ENCODE assay signal across 14 cellular contexts in genomic region chr11:33307984-33308383, GRCh38. TPM values are rescaled to one million over a fixed set of nuclear protein-coding genes. Genes with fewer than 3 reads are reported as not detected.
DNase-seq lines count a peak whose midpoint lies in the region; TF ChIP-seq lines count a peak whose summit lies in the region.
"Had no signal": no experiment of that assay in that cellular context is flagged by ENCODE, and none has a peak within 500 bp of the region (broad histone marks: within the 10 kb centered on the region; RNA-seq: fewer than 3 reads in every experiment).

No MANE protein-coding gene starts in this region.

- no peak overlapping the region for H3K4me3 Mint-ChIP-seq in neural progenitor cell
- H3K4me3 Mint-ChIP-seq in activated CD4-positive, alpha-beta T cell treated with anti-CD3 and anti-CD28 coated beads, Interleukin-2, amount 10 ng/mL, durations not matched to agents 24 days and 14 days = no peak overlapping the region

- no peak overlapping the region for H3K27ac Mint-ChIP-seq in neural progenitor cell
- no peak overlapping the region for H3K27ac Mint-ChIP-seq in activated CD4-positive, alpha-beta T cell treated with anti-CD3 and anti-CD28 coated beads, Interleukin-2, amount 10 ng/mL, durations not matched to agents 24 days and 14 days

- H3K36me3 Mint-ChIP-seq in neural progenitor cell = peaks cover 2% of the 10 kb centered on the region
- peaks cover 2% of the 10 kb centered on the region for H3K36me3 Mint-ChIP-seq in activated CD4-positive, alpha-beta T cell treated with anti-CD3 and anti-CD28 coated beads, Interleukin-2, amount 10 ng/mL, durations not matched to agents 24 days and 14 days (ENCODE audit: low read depth)

- peaks cover 11% of the 10 kb centered on the region for H3K4me1 ChIP-seq in neural progenitor cell
- no peaks in the 10 kb centered on the region for H3K4me1 ChIP-seq in BE2C

- peaks cover 51% of the 10 kb centered on the region for H3K79me2 ChIP-seq in neural progenitor cell (ENCODE audit: low read depth)

- H3K9me3 Mint-ChIP-seq in neural progenitor cell = no peaks in the 10 kb centered on the region
- H3K9me3 Mint-ChIP-seq in activated CD4-positive, alpha-beta T cell treated with anti-CD3 and anti-CD28 coated beads, Interleukin-2, amount 10 ng/mL, durations not matched to agents 24 days and 14 days = no peaks in the 10 kb centered on the region
- H3K9me3 Mint-ChIP-seq: naive thymus-derived CD4-positive, alpha-beta T cell had no signal

- H3K9ac ChIP-seq in neural progenitor cell = no peak overlapping the region

- H3F3A ChIP-seq in neural progenitor cell (ENCODE audit: low read depth) = peaks cover 6% of the 10 kb centered on the region

- no peak overlapping the region for H2AFZ ChIP-seq in neural progenitor cell (replicated peaks)

- H3K27me3 Mint-ChIP-seq in neural progenitor cell (ENCODE audit: insufficient read depth, low read depth) = peaks cover 2% of the 10 kb centered on the region
- H3K27me3 Mint-ChIP-seq in activated CD4-positive, alpha-beta T cell treated with anti-CD3 and anti-CD28 coated beads, Interleukin-2, amount 10 ng/mL, durations not matched to agents 24 days and 14 days = no peaks in the 10 kb centered on the region
- H3K27me3 Mint-ChIP-seq: naive thymus-derived CD4-positive, alpha-beta T cell had no signal

- no peak overlapping the region for H3K4me2 ChIP-seq in neural progenitor cell

- no peaks in the 10 kb centered on the region for H3K27me3 ChIP-seq in neural progenitor cell
- H3K27me3 ChIP-seq in BE2C = no peaks in the 10 kb centered on the region
- H3K27me3 ChIP-seq: transverse colon had no signal

- H3K9me3 ChIP-seq in neural progenitor cell (ENCODE audit: low read depth) (no peaks in the 10 kb centered on the region), BE2C (no peaks in the 10 kb centered on the region)
- H3K9me3 ChIP-seq: lower lobe of right lung, transverse colon had no signal

- TF ChIP-seq CTCF in neural progenitor cell (IDR thresholded peaks at IDR 0.05) (no peak), BE2C (IDR thresholded peaks at IDR 0.05; ENCODE audit: low read depth, low read length) (no peak)

- DNase-seq in HCEC 1CT (peak; percentile 27), NCI-H69 (lab: John Stamatoyannopoulos, UW) (peak; percentile 59), cerebellum (ENCODE audit: low spot score) (peak; percentile 16), pons (ENCODE audit: low spot score) (peak; percentile 58), neural progenitor cell (ENCODE audit: low spot score) (no peak), BE2C (no peak)
- DNase-seq in activated CD4-positive, alpha-beta T cell treated with anti-CD3 and anti-CD28 coated beads, Interleukin-2, amount 10 ng/mL, durations not matched to agents 24 days and 14 days = no peak
- DNase-seq: activated CD4-positive, CD25-positive, alpha-beta regulatory T cell; activated effector memory CD4-positive, alpha-beta T cell treated with anti-CD3 and anti-CD28 coated beads, Interleukin-2, amount 50 U/mL, for 16 hours; amygdala; GOT3; lower lobe of right lung; naive thymus-derived CD4-positive, alpha-beta T cell; transverse colon had no signal

- H3K27ac ChIP-seq in neural progenitor cell = no peak overlapping the region
- H3K27ac ChIP-seq: lower lobe of right lung, transverse colon had no signal

- H4K20me1 ChIP-seq in neural progenitor cell (ENCODE audit: low read depth) = peaks cover 8% of the 10 kb centered on the region

- no peak overlapping the region for H3K4me3 ChIP-seq in neural progenitor cell
- H3K4me3 ChIP-seq in BE2C (ENCODE audit: low read depth, low read length) = no peak overlapping the region
- H3K4me3 ChIP-seq: lower lobe of right lung, transverse colon had no signal

- H3K36me3 ChIP-seq in neural progenitor cell = no peaks in the 10 kb centered on the region
- H3K36me3 ChIP-seq in BE2C = no peaks in the 10 kb centered on the region
- H3K36me3 ChIP-seq: lower lobe of right lung, transverse colon had no signal

- H3K4me1 Mint-ChIP-seq in neural progenitor cell = peaks cover 4% of the 10 kb centered on the region
- H3K4me1 Mint-ChIP-seq in activated CD4-positive, alpha-beta T cell treated with anti-CD3 and anti-CD28 coated beads, Interleukin-2, amount 10 ng/mL, durations not matched to agents 24 days and 14 days = peaks cover 6% of the 10 kb centered on the region

- intact Hi-C loops in activated CD4-positive, alpha-beta T cell treated with anti-CD3 and anti-CD28 coated beads, Interleukin-2, amount 10 ng/mL, durations not matched to agents 24 days and 14 days (cut with micrococcal nuclease) = no loop called here

RNA-seq across cellular contexts. Expression of gene HIPK3, which starts 50.8 kb away (rescaled TPM):
- 114 TPM for total RNA-seq in cerebellum
- 27.4 and 33.1 TPM in 2 replicates for total RNA-seq in neural progenitor cell (ENCODE audit: low replicate concordance)
- polyA plus RNA-seq in BE2C (2012; ENCODE audit: insufficient read depth, insufficient read length, low read depth) = 2.0 TPM
- 35.4 and 37.5 TPM in 2 replicates for total RNA-seq in activated CD4-positive, alpha-beta T cell treated with anti-CD3 and anti-CD28 coated beads, Interleukin-2, amount 10 ng/mL, durations not matched to agents 24 days and 14 days

Comparison
In these comparisons a context has a peak if more than half of its experiments do, and no peak if none do; other contexts are left out.
1. DNase-seq: peak in HCEC 1CT (single experiment), NCI-H69 (single experiment), cerebellum (single experiment) and pons (single experiment); none in neural progenitor cell (single experiment), BE2C (single experiment) and activated CD4-positive, alpha-beta T cell treated with anti-CD3 and anti-CD28 coated beads, Interleukin-2, amount 10 ng/mL, durations not matched to agents 24 days and 14 days (single experiment).